In genomic region chr6:31621320-31621939, GRCh38 we compare ENCODE assay signal across 8 cellular contexts. TPM values are rescaled to one million over a fixed set of nuclear protein-coding genes. Genes with fewer than 3 reads are reported as not detected.
A peak's percentile ranks its signal among the peaks of the same experiment; 100 is the strongest.
DNase-seq lines count a peak whose midpoint lies in the region; ATAC-seq and TF ChIP-seq lines count a peak whose summit lies in the region.

No MANE protein-coding gene starts in this region.

- no peaks in the 10 kb centered on the region for H3K27me3 ChIP-seq in liver (ENCODE audit: control insufficient read depth in 4 of 4, insufficient read depth in 4 of 4, low read length in 3 of 4)
- H3K27me3 ChIP-seq in thymus (ENCODE audit: control insufficient read depth, insufficient read depth) = no peaks in the 10 kb centered on the region

- TF ChIP-seq RAD21 in liver (IDR thresholded peaks at IDR 0.05) = no peak

- H3K4me3 Mint-ChIP-seq in activated T-cell treated with anti-CD3 and anti-CD28 coated beads, Interleukin-2, amount 50 U/mL, for 24 hours = peak overlapping the region; percentile 90

- peaks cover 48% of the 10 kb centered on the region for H3K4me1 Mint-ChIP-seq in activated T-cell treated with anti-CD3 and anti-CD28 coated beads, Interleukin-2, amount 50 U/mL, for 24 hours (ENCODE audit: low read depth)

- peak overlapping the region; percentile 100 for H3K27ac Mint-ChIP-seq in activated T-cell treated with anti-CD3 and anti-CD28 coated beads, Interleukin-2, amount 50 U/mL, for 24 hours

- peak overlapping the region; percentile 84 to 97 for H3K9ac ChIP-seq in liver (ENCODE audit: low read depth in 1 of 2, low read length in 2 of 2)

- 29% methylated on average over 15 of the region's 15 CpGs for WGBS in liver
- WGBS in thymus = 36% methylated on average over 15 of the region's 15 CpGs

- in situ Hi-C loops in astrocyte of the cerebellum (cut with HindIII; ENCODE audit: low sequenced_read_pairs) = no loop called here

- H3K4me1 ChIP-seq in liver (ENCODE audit: control insufficient read depth in 4 of 4, insufficient read depth in 4 of 4, low read length in 3 of 4) (peaks cover 4 to 14% (median 7%) of the 10 kb centered on the region in 4 donors), thymus (ENCODE audit: control insufficient read depth, insufficient read depth, low read length) (peaks cover 14% of the 10 kb centered on the region)

- H3K4me3 ChIP-seq in astrocyte of the cerebellum (ENCODE audit: low read depth, low read length) (peak overlapping the region; percentile 96), liver (ENCODE audit: low read depth in 1 of 3, low read length in 3 of 3) (peak overlapping the region; percentile 87 to 96 (median 90)), thymus (ENCODE audit: low read length) (peak overlapping the region; percentile 87)

- H3K9me3 ChIP-seq in liver (ENCODE audit: control insufficient read depth in 4 of 4, low read length in 3 of 4) (no peaks in the 10 kb centered on the region), thymus (ENCODE audit: control insufficient read depth) (no peaks in the 10 kb centered on the region)

- DNase-seq in activated T-cell treated with anti-CD3 and anti-CD28 coated beads, Interleukin-2, amount 50 U/mL, for 24 hours = no peak
- DNase-seq in activated T-cell treated with anti-CD3 and anti-CD28 coated beads for 4 hours = no peak
- DNase-seq in astrocyte of the cerebellum (ENCODE audit: low read depth) = no peak
- DNase-seq in stimulated activated naive CD4-positive, alpha-beta T cell treated with Interleukin-2 at 50 U/mL for 16 hours (lab: John Stamatoyannopoulos, UW) = no peak

- H3K9me3 Mint-ChIP-seq in activated T-cell treated with anti-CD3 and anti-CD28 coated beads, Interleukin-2, amount 50 U/mL, for 24 hours = no peaks in the 10 kb centered on the region

- ATAC-seq in HG02623 (IDR thresholded peaks at IDR 0.05; ENCODE audit: unreplicated experiment) (no peak), HG02610 (IDR thresholded peaks at IDR 0.05; ENCODE audit: unreplicated experiment) (no peak)

- peaks cover 71% of the 10 kb centered on the region for H3K36me3 Mint-ChIP-seq in activated T-cell treated with anti-CD3 and anti-CD28 coated beads, Interleukin-2, amount 50 U/mL, for 24 hours (ENCODE audit: low read depth)

- TF ChIP-seq CTCF in astrocyte of the cerebellum (IDR thresholded peaks at IDR 0.05; ENCODE audit: low read depth, low read length, missing control alignments) (no peak), liver (IDR thresholded peaks at IDR 0.05; ENCODE audit: low read depth, low read length, missing input control) (no peak)

- H3K36me3 ChIP-seq in liver (ENCODE audit: control insufficient read depth in 4 of 4, insufficient read depth in 3 of 4, low read depth in 1 of 4, low read length in 3 of 4) (peaks cover 12 to 30% (median 27%) of the 10 kb centered on the region in 4 donors), thymus (ENCODE audit: control insufficient read depth, insufficient read depth) (peaks cover 35% of the 10 kb centered on the region)

- peak overlapping the region; percentile 93 to 95 for H3K27ac ChIP-seq in liver (ENCODE audit: low read depth in 1 of 2, low read length in 2 of 2)
- H3K27ac ChIP-seq in thymus (ENCODE audit: low read depth) = peak overlapping the region; percentile 96

- H3K27me3 Mint-ChIP-seq in activated T-cell treated with anti-CD3 and anti-CD28 coated beads, Interleukin-2, amount 50 U/mL, for 24 hours = no peaks in the 10 kb centered on the region

TF ChIP-seq in liver, 16 proteins besides CTCF, POLR2A, EP300 and RAD21:
- no peak for TF ChIP-seq SP1 (IDR thresholded peaks at IDR 0.05)
- TF ChIP-seq RXRA (IDR thresholded peaks at IDR 0.05) = no peak
- TF ChIP-seq, protein P1, sequence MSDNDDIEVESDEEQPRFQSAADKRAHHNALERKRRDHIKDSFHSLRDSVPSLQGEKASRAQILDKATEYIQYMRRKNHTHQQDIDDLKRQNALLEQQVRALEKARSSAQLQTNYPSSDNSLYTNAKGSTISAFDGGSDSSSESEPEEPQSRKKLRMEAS (IDR thresholded peaks at IDR 0.05) = no peak
- TF ChIP-seq EGR1 (IDR thresholded peaks at IDR 0.05; ENCODE audit: low read depth in 2 of 2) = no peak
- no peak for TF ChIP-seq YY1 (IDR thresholded peaks at IDR 0.05)

RNA-seq across cellular contexts. Expression of gene PRRC2A, which starts 0.9 kb away (rescaled TPM):
- total RNA-seq in liver = 10 to 100 TPM; 27.2 to 31.9 TPM
- polyA plus RNA-seq in liver (10 to 100 TPM; 21.9 to 39.3 TPM), thymus (148 TPM)

RNA-seq across cellular contexts. Expression of gene AIF1, which starts 6.4 kb away (rescaled TPM):
- 10 to 100 TPM; 12.2 to 46.8 TPM for total RNA-seq in liver
- polyA plus RNA-seq in liver (10 to 100 TPM; 24.9 to 28.6 TPM), thymus (198 TPM)

RNA-seq across cellular contexts. Expression of gene NCR3, which starts 28.6 kb away (rescaled TPM):
- total RNA-seq in liver = under 1 TPM in 1 of 2 donors, not detected in 1; 0.42 TPM
- polyA plus RNA-seq in liver (under 1 TPM; 0.14 to 0.71 TPM), thymus (2.4 TPM)

RNA-seq across cellular contexts. Expression of gene BAG6, which starts 31.0 kb away (rescaled TPM):
- total RNA-seq in liver = 100 to 1,000 TPM; 109 to 119 TPM
- 100 to 1,000 TPM in 1 of 2 donors, 10 to 100 TPM in 1; 64.9 to 116 TPM for polyA plus RNA-seq in liver
- 271 TPM for polyA plus RNA-seq in thymus

RNA-seq across cellular contexts. Expression of gene APOM, which starts 34.3 kb away (rescaled TPM):
- 100 to 1,000 TPM in 1 of 2 donors, 10 to 100 TPM in 1; 89.8 to 164 TPM for total RNA-seq in liver
- polyA plus RNA-seq in liver = 100 to 1,000 TPM; 182 to 587 TPM
- 9.1 TPM for polyA plus RNA-seq in thymus
